Comparison of ENCODE assay signal across 9 cellular contexts in genomic region chrX:153400146-153401132, GRCh38. TPM values are rescaled to one million over a fixed set of nuclear protein-coding genes. Genes with fewer than 3 reads are reported as not detected.
DNase-seq lines count a peak whose midpoint lies in the region; ATAC-seq, FAIRE-seq and TF ChIP-seq lines count a peak whose summit lies in the region.
"Had no signal": no experiment of that assay in that cellular context is flagged by ENCODE, and none has a peak within 500 bp of the region (broad histone marks: within the 10 kb centered on the region; RNA-seq: fewer than 3 reads in every experiment).

No MANE protein-coding gene starts in this region.

- no peak overlapping the region for H2AFZ ChIP-seq in GM12878 (ENCODE audit: control insufficient read depth, low read depth, low read length)

- TF ChIP-seq POLR2A in GM12878 (IDR thresholded peaks at IDR 0.05; ENCODE audit: low read depth, low read length) (no peak), tibial nerve (IDR thresholded peaks at IDR 0.05) (no peak)

- ATAC-seq in HG03135 (IDR thresholded peaks at IDR 0.05; ENCODE audit: unreplicated experiment) (peak; percentile 58), T-cell (replicated peaks in 1 of 4) (peak in 3 of 4 experiments; percentile 34 to 60 (median 48)), GM12878 (peak; percentile 97), lower lobe of right lung (peak; percentile 69 to 75), HG03159 (IDR thresholded peaks at IDR 0.05; ENCODE audit: unreplicated experiment) (no peak), GM18502 (IDR thresholded peaks at IDR 0.05; ENCODE audit: poor library complexity, unreplicated experiment) (no peak)

- DNase-seq in COLO829 (ENCODE audit: low spot score) (peak; percentile 59), T-cell (peak in 27 of 34 experiments; percentile 10 to 55 (median 37)), GM12878 (ENCODE audit: low read depth, low spot score) (no peak), lower lobe of right lung (peak; percentile 64), tibial nerve (ENCODE audit: low spot score in 2 of 2) (no peak)

- no peak overlapping the region for H3K27ac Mint-ChIP-seq in T-cell

- H3K9me3 Mint-ChIP-seq in T-cell = no peaks in the 10 kb centered on the region

- no peaks in the 10 kb centered on the region; the same call in 2 of the 3 replicates for H3K9me3 ChIP-seq in GM12878 (replicated peaks; ENCODE audit: control insufficient read depth, insufficient read depth, low read length)
- H3K9me3 ChIP-seq in lower lobe of right lung = no peaks in the 10 kb centered on the region
- H3K9me3 ChIP-seq in tibial nerve = no peaks in the 10 kb centered on the region

- SMC1A ChIA-PET in GM12878 (lab: Charles Lee; ENCODE audit: uncharacterized antibody, unreplicated experiment) = no interaction called here

- H3K79me2 ChIP-seq in GM12878 (ENCODE audit: control insufficient read depth, insufficient read depth, low read length) = no peaks in the 10 kb centered on the region

- peak; percentile 26; the same call in 1 of the 2 replicates for TF ChIP-seq RAD21 in GM12878 (IDR thresholded peaks at IDR 0.05; ENCODE audit: insufficient read depth, low read depth, low read length)

- no peaks in the 10 kb centered on the region for H3K27me3 ChIP-seq in GM12878 (replicated peaks in 1 of 2; ENCODE audit: control insufficient read depth in 2 of 2, insufficient read depth in 2 of 2, low read length in 1 of 2)
- no peaks in the 10 kb centered on the region for H3K27me3 ChIP-seq in lower lobe of right lung (ENCODE audit: low read depth)
- H3K27me3 ChIP-seq in tibial nerve = peaks cover 0 to 6% of the 10 kb centered on the region in 2 donors

- H3K36me3 ChIP-seq in GM12878 (ENCODE audit: control insufficient read depth in 2 of 2, insufficient read depth in 2 of 2, low read length in 1 of 2) (no peaks in the 10 kb centered on the region), lower lobe of right lung (no peaks in the 10 kb centered on the region), tibial nerve (no peaks in the 10 kb centered on the region)

- no peak for FAIRE-seq in GM12878 (lab: Jason Lieb, UNC)

- BruUV-seq in GM12878 (replicated peaks; lab: Mats Ljungman, UMichigan) = no TSS peak

- no peaks in the 10 kb centered on the region for H4K20me1 ChIP-seq in GM12878 (ENCODE audit: control insufficient read depth, insufficient read depth)

- no peak overlapping the region for H3K4me2 ChIP-seq in GM12878 (ENCODE audit: control insufficient read depth, insufficient read depth)

- H3K4me1 Mint-ChIP-seq in T-cell = peaks cover 0 to 1% (median 0%) of the 10 kb centered on the region in 3 donors

- H3K9ac ChIP-seq in GM12878 (ENCODE audit: control insufficient read depth, insufficient read depth, low read length) = no peak overlapping the region

- POLR2A ChIA-PET in T-cell (lab: Charles Lee) = no interaction called here
- POLR2A ChIA-PET in GM12878 (lab: Charles Lee) = interaction anchor here (0.6 kb wide), 1 partner anchor 107 kb away, joined by 4 read pairs; no protein-coding TSS in a partner anchor

- no peak overlapping the region for H3K27ac ChIP-seq in GM12878 (ENCODE audit: control insufficient read depth, insufficient read depth)
- no peak overlapping the region for H3K27ac ChIP-seq in lower lobe of right lung
- H3K27ac ChIP-seq in tibial nerve = no peak overlapping the region

- TF ChIP-seq EP300 in GM12878 (IDR thresholded peaks at IDR 0.05; ENCODE audit: borderline replicate concordance in 1 of 2, control insufficient read depth in 1 of 2, low read depth in 2 of 2, low read length in 2 of 2) = no peak
- no peak for TF ChIP-seq EP300 in tibial nerve (IDR thresholded peaks at IDR 0.05)

- H3K4me1 ChIP-seq in GM12878 (ENCODE audit: control insufficient read depth, insufficient read depth, low read length) (no peaks in the 10 kb centered on the region), lower lobe of right lung (no peaks in the 10 kb centered on the region), tibial nerve (no peaks in the 10 kb centered on the region)

- RAD21 ChIA-PET in GM12878 (lab: Charles Lee; ENCODE audit: unreplicated experiment) = no interaction called here

- H3K4me3 Mint-ChIP-seq in T-cell = no peak overlapping the region

- H3K4me3 ChIP-seq in GM12878 (no peak overlapping the region), lower lobe of right lung (no peak overlapping the region), tibial nerve (no peak overlapping the region)

- 66% methylated on average over 32 of the region's 60 CpGs for WGBS in GM12878 (ENCODE audit: insufficient coverage, insufficient replicate concordance, low lambda C conversion rate, missing lambda C conversion rate)
- WGBS in tibial nerve, 2 donors = 74 to 81% methylated on average over 28 to 58 of the region's 60 CpGs

- no peaks in the 10 kb centered on the region for H3K36me3 Mint-ChIP-seq in T-cell

- TF ChIP-seq CTCF in GM12878 (IDR thresholded peaks at IDR 0.05 in 2 of 3, conservative IDR thresholded peaks at IDR 0.05 in 1 of 3; ENCODE audit: control insufficient read depth in 2 of 3, extremely low read depth in 1 of 3, insufficient read depth in 1 of 3, low read depth in 3 of 3, low read length in 3 of 3) = peak; percentile 81 to 97 (median 92)
- TF ChIP-seq CTCF in lower lobe of right lung (IDR thresholded peaks at IDR 0.05) = peak; percentile 68
- peak in 4 of 5 experiments; percentile 34 to 48 (median 41) for TF ChIP-seq CTCF in tibial nerve (IDR thresholded peaks at IDR 0.05)

- intact Hi-C loops in GM12878 (cut with micrococcal nuclease; ENCODE audit: unreplicated experiment) = no loop called here
- intact Hi-C loops in lower lobe of right lung (cut with DNase I) = no loop called here

- H3K27me3 Mint-ChIP-seq in T-cell = peaks cover 0 to 14% of the 10 kb centered on the region in 2 donors

- CTCF ChIA-PET in T-cell (lab: Charles Lee) (no interaction called here), GM12878 (lab: Yijun Ruan, JAX) (no interaction called here)

- in situ Hi-C loops in GM12878 (cut with MboI) = no loop called here

TF ChIP-seq in GM12878, 131 proteins besides CTCF, POLR2A, EP300 and RAD21 (continues in another document):
- TF ChIP-seq SMARCA5 (IDR thresholded peaks at IDR 0.05) (peak; percentile 78; the same call in 1 of the 2 replicates), YY1 (IDR thresholded peaks at IDR 0.05; ENCODE audit: low read depth, low read length) (peak; percentile 64; the same call in 1 of the 2 replicates)

RNA-seq across cellular contexts. Expression of gene PNMA6E, which starts 0.7 kb away (rescaled TPM):
- total RNA-seq in T-cell (not detected), GM12878 (2014; rRNA removed) (not detected in 2 replicates), GM12878 (2014; rRNA removed; fragmentation: Illumina TruSeq; extraction: Trizol) (not detected in 2 replicates), GM12878 (2021) (not detected in 2 replicates), lower lobe of right lung (not detected), tibial nerve (not detected)
- total RNA-seq in GM12878 (2013; cell fraction: nucleolus; rRNA removed) = not detected in 2 replicates
- not detected for polyA plus RNA-seq in GM12878 (2011; ENCODE audit: low read depth)
- polyA plus RNA-seq in GM12878 (2011; rRNA removed) (not detected in 2 replicates), GM12878 (2014; fragmentation: Illumina TruSeq; extraction: Trizol) (not detected in 2 replicates), GM12878 (2014; fragmentation: Nextera tagmentation; extraction: Ambion mirVana) (not detected), GM12878 (2014; rRNA removed) (not detected in 2 replicates), GM12878 (2016; fragmentation: Nextera tagmentation; extraction: Ambion mirVana) (not detected)
- polyA plus RNA-seq in GM12878 (2011; cell fraction: cytosol; rRNA removed) = not detected in 2 replicates
- not detected in 2 replicates for polyA plus RNA-seq in GM12878 (2011; cell fraction: nucleus; rRNA removed)
- not detected in 2 replicates for polyA plus RNA-seq in GM12878 (2012)
- polyA minus RNA-seq in GM12878 (2011; rRNA and poly(A)+ RNA removed) = not detected in 2 replicates
- not detected in 2 replicates for polyA minus RNA-seq in GM12878 (2011; cell fraction: cytosol; rRNA and poly(A)+ RNA removed)
- polyA minus RNA-seq in GM12878 (2011; cell fraction: nucleus; rRNA and poly(A)+ RNA removed) = not detected in 2 replicates
- total RNA-seq: skeletal muscle tissue had no signal

RNA-seq across cellular contexts. Expression of gene ZFP92, which starts 10.8 kb away (rescaled TPM):
- total RNA-seq in T-cell = 1 to 10 TPM in 3 of 5 donors, under 1 TPM in 2; 0.60 to 1.4 (median 1.2) TPM
- 3.2 and 3.7 TPM in 2 replicates for total RNA-seq in GM12878 (2013; cell fraction: nucleolus; rRNA removed)
- total RNA-seq in GM12878 (2014; rRNA removed) = 0.06 and 0.11 TPM in 2 replicates
- 0.09 and 0.14 TPM in 2 replicates for total RNA-seq in GM12878 (2014; rRNA removed; fragmentation: Illumina TruSeq; extraction: Trizol)
- 0.13 and 0.31 TPM in 2 replicates for total RNA-seq in GM12878 (2021)
- polyA plus RNA-seq in GM12878 (2011; ENCODE audit: low read depth) = 0.62 TPM
- 1.4 and 1.6 TPM in 2 replicates for polyA plus RNA-seq in GM12878 (2011; rRNA removed)
- polyA plus RNA-seq in GM12878 (2011; cell fraction: cytosol; rRNA removed) = 1.6 TPM in 2 replicates
- polyA plus RNA-seq in GM12878 (2011; cell fraction: nucleus; rRNA removed) = 4.0 and 4.2 TPM in 2 replicates
- 0.72 and 0.93 TPM in 2 replicates for polyA plus RNA-seq in GM12878 (2012)
- polyA plus RNA-seq in GM12878 (2014; fragmentation: Illumina TruSeq; extraction: Trizol) = 0.16 and 0.27 TPM in 2 replicates
- under 1 TPM; 0.02 to 0.03 TPM for polyA plus RNA-seq in GM12878 (2014; fragmentation: Nextera tagmentation; extraction: Ambion mirVana)
- polyA plus RNA-seq in GM12878 (2014; rRNA removed) = 0.09 and 0.19 TPM in 2 replicates
- not detected for polyA plus RNA-seq in GM12878 (2016; fragmentation: Nextera tagmentation; extraction: Ambion mirVana)
- 1.6 and 2.4 TPM in 2 replicates for polyA minus RNA-seq in GM12878 (2011; rRNA and poly(A)+ RNA removed)
- polyA minus RNA-seq in GM12878 (2011; cell fraction: cytosol; rRNA and poly(A)+ RNA removed) = 1.0 and 1.7 TPM in 2 replicates
- polyA minus RNA-seq in GM12878 (2011; cell fraction: nucleus; rRNA and poly(A)+ RNA removed) = 0.97 and 1.7 TPM in 2 replicates
- total RNA-seq in lower lobe of right lung = 4.5 TPM
- 1 to 10 TPM in 1 of 4 donors, under 1 TPM in 3; 0.39 to 1.8 (median 0.75) TPM for total RNA-seq in tibial nerve

RNA-seq across cellular contexts. Expression of gene TREX2, which starts 45.4 kb away (rescaled TPM):
- total RNA-seq in T-cell (1 to 10 TPM; 2.4 to 6.3 (median 5.4) TPM), GM12878 (2014; rRNA removed) (0.65 and 0.85 TPM in 2 replicates), GM12878 (2014; rRNA removed; fragmentation: Illumina TruSeq; extraction: Trizol) (0.23 TPM in 1 of 2 replicates, not detected in the other), GM12878 (2021) (0.80 and 1.1 TPM in 2 replicates), lower lobe of right lung (0.80 TPM), tibial nerve (1 to 10 TPM; 1.5 to 4.4 (median 3.3) TPM)
- total RNA-seq in GM12878 (2013; cell fraction: nucleolus; rRNA removed) = 1.9 and 3.4 TPM in 2 replicates
- polyA plus RNA-seq in GM12878 (2011; ENCODE audit: low read depth) = 0.21 TPM
- polyA plus RNA-seq in GM12878 (2011; rRNA removed) (0.14 TPM in 1 of 2 replicates, not detected in the other), GM12878 (2014; fragmentation: Illumina TruSeq; extraction: Trizol) (0.09 TPM in 1 of 2 replicates, not detected in the other), GM12878 (2014; fragmentation: Nextera tagmentation; extraction: Ambion mirVana) (not detected), GM12878 (2014; rRNA removed) (0.84 and 0.97 TPM in 2 replicates), GM12878 (2016; fragmentation: Nextera tagmentation; extraction: Ambion mirVana) (under 1 TPM; 0.50 to 0.60 TPM)
- polyA plus RNA-seq in GM12878 (2011; cell fraction: cytosol; rRNA removed) = 0.27 and 0.62 TPM in 2 replicates
- polyA plus RNA-seq in GM12878 (2011; cell fraction: nucleus; rRNA removed) = 2.8 and 5.9 TPM in 2 replicates
- polyA plus RNA-seq in GM12878 (2012) = 0.27 and 0.29 TPM in 2 replicates
- 0.46 TPM in 1 of 2 replicates, not detected in the other for polyA minus RNA-seq in GM12878 (2011; rRNA and poly(A)+ RNA removed)
- 0.80 and 0.83 TPM in 2 replicates for polyA minus RNA-seq in GM12878 (2011; cell fraction: cytosol; rRNA and poly(A)+ RNA removed)
- polyA minus RNA-seq in GM12878 (2011; cell fraction: nucleus; rRNA and poly(A)+ RNA removed) = 1.6 and 5.4 TPM in 2 replicates

Comparison
In these comparisons a context has a peak if more than half of its experiments do, and no peak if none do; other contexts are left out.
1. DNase-seq: peak in COLO829 (single experiment), T-cell (27 of 34) and lower lobe of right lung (single experiment); none in GM12878 (single experiment) and tibial nerve (0 of 2).
2. ATAC-seq: peak in HG03135 (single experiment), T-cell (3 of 4), GM12878 (single experiment) and lower lobe of right lung (2 of 2); none in HG03159 (single experiment) and GM18502 (single experiment).
3. CTCF ChIP-seq: peak in every context shown above with its lines; median percentile 92 in GM12878; 68 in lower lobe of right lung; 41 in tibial nerve.